ENCODE assay signal across 8 cellular contexts in genomic region chr12:120110550-120111501, GRCh38. TPM values are rescaled to one million over a fixed set of nuclear protein-coding genes. Genes with fewer than 3 reads are reported as not detected.
DNase-seq lines count a peak whose midpoint lies in the region; ATAC-seq, FAIRE-seq and TF ChIP-seq lines count a peak whose summit lies in the region.

No MANE protein-coding gene starts in this region.

- TF ChIP-seq POLR2A in H54 (IDR thresholded peaks at IDR 0.05; ENCODE audit: low read depth, low read length) = no peak

- H3K4me3 ChIP-seq in Panc1 (ENCODE audit: low read depth in 2 of 2, low read length in 2 of 2) = no peak overlapping the region

- H3K4me1 ChIP-seq in Panc1 (ENCODE audit: control insufficient read depth, insufficient read depth, low read length) = peaks cover 11% of the 10 kb centered on the region

- BruUV-seq in Panc1 (replicated peaks; lab: Mats Ljungman, UMichigan) = no TSS peak

- peaks cover 50% of the 10 kb centered on the region for H3K4me1 Mint-ChIP-seq in activated naive CD8-positive, alpha-beta T cell treated with anti-CD3 and anti-CD28 coated beads, Interleukin-2, amount 10 ng/mL, durations not matched to agents 7 days and 5 days

- H3K36me3 ChIP-seq in Panc1 (ENCODE audit: control insufficient read depth, insufficient read depth, low read length) = no peaks in the 10 kb centered on the region

- no peak for FAIRE-seq in H54 (lab: Jason Lieb, UNC)

- no peaks in the 10 kb centered on the region for H3K9me3 ChIP-seq in Panc1 (ENCODE audit: control insufficient read depth, insufficient read depth, low read depth, low read length)

- peaks cover 39% of the 10 kb centered on the region for H3K36me3 Mint-ChIP-seq in activated naive CD8-positive, alpha-beta T cell treated with anti-CD3 and anti-CD28 coated beads, Interleukin-2, amount 10 ng/mL, durations not matched to agents 7 days and 5 days

- no peaks in the 10 kb centered on the region for H3K9me3 Mint-ChIP-seq in activated naive CD8-positive, alpha-beta T cell treated with anti-CD3 and anti-CD28 coated beads, Interleukin-2, amount 10 ng/mL, durations not matched to agents 7 days and 5 days

- CTCF ChIA-PET in Panc1 (lab: Charles Lee) = no interaction called here

- H3K27ac ChIP-seq in Panc1 (ENCODE audit: low read length) = peak overlapping the region; percentile 18; the same call in 1 of the 2 replicates

- H3K27me3 ChIP-seq in Panc1 (ENCODE audit: control insufficient read depth, insufficient read depth, low read length) = no peaks in the 10 kb centered on the region

- POLR2A ChIA-PET in Panc1 (lab: Charles Lee) = interaction anchor here (0.8 kb wide), 1 partner anchor 8 kb away, joined by 3 read pairs; no protein-coding TSS in a partner anchor
- POLR2A ChIA-PET in activated naive CD8-positive, alpha-beta T cell treated with anti-CD3 and anti-CD28 coated beads, Interleukin-2, amount 10 ng/mL, durations not matched to agents 7 days and 5 days (lab: Charles Lee) = interaction anchor here (0.5 to 2.0 kb wide), 10 partner anchors 9 to 1979 kb away, joined by 3 to 26 read pairs (median 4); partner anchors contain the start of genes BICDL1, RNU4-1 and RPLP0

- intact Hi-C loops in Panc1 (cut with micrococcal nuclease; ENCODE audit: unreplicated experiment) = no loop called here

- TF ChIP-seq CTCF in GM13977 (IDR thresholded peaks at IDR 0.05; ENCODE audit: extremely low read depth, insufficient read depth, missing control alignments) (peak; percentile 18), Panc1 (IDR thresholded peaks at IDR 0.05) (no peak)

- peak; percentile 70 for ATAC-seq in HG02642 (IDR thresholded peaks at IDR 0.05; ENCODE audit: poor library complexity, unreplicated experiment)
- peak; percentile 68 for ATAC-seq in Panc1
- ATAC-seq in activated naive CD8-positive, alpha-beta T cell treated with anti-CD3 and anti-CD28 coated beads, Interleukin-2, amount 10 ng/mL, durations not matched to agents 7 days and 5 days (ENCODE audit: low read depth) = peak; percentile 90

- peak overlapping the region; percentile 81 for H3K4me3 Mint-ChIP-seq in activated naive CD8-positive, alpha-beta T cell treated with anti-CD3 and anti-CD28 coated beads, Interleukin-2, amount 10 ng/mL, durations not matched to agents 7 days and 5 days

- DNase-seq in GM13977 (ENCODE audit: low spot score) = peak; percentile 66
- DNase-seq in Panc1 (ENCODE audit: low read depth, low spot score) = no peak
- peak; percentile 68 for DNase-seq in activated naive CD8-positive, alpha-beta T cell treated with anti-CD3 and anti-CD28 coated beads, Interleukin-2, amount 10 ng/mL, durations not matched to agents 7 days and 5 days
- peak; percentile 72 for DNase-seq in mucosa of gallbladder (ENCODE audit: low spot score)
- no peak for DNase-seq in NCI-H1436 (lab: John Stamatoyannopoulos, UW)
- DNase-seq in H54 (ENCODE audit: insufficient read length, low spot score) = no peak
- no peak for DNase-seq in hepatic stellate cell (ENCODE audit: low spot score)

- in situ Hi-C loops in GM13977 (cut with MboI; ENCODE audit: low pct_unique_long_range_greater_than_20kb, low sequenced_read_pairs, unreplicated experiment) = no loop called here
- in situ Hi-C loops in Panc1 (cut with HindIII; ENCODE audit: low pct_unique_long_range_greater_than_20kb, low sequenced_read_pairs) = no loop called here

- peak overlapping the region; percentile 74 for H3K27ac Mint-ChIP-seq in activated naive CD8-positive, alpha-beta T cell treated with anti-CD3 and anti-CD28 coated beads, Interleukin-2, amount 10 ng/mL, durations not matched to agents 7 days and 5 days

- H3K27me3 Mint-ChIP-seq in activated naive CD8-positive, alpha-beta T cell treated with anti-CD3 and anti-CD28 coated beads, Interleukin-2, amount 10 ng/mL, durations not matched to agents 7 days and 5 days = no peaks in the 10 kb centered on the region

RNA-seq across cellular contexts. Expression of gene RAB35, which starts 5.7 kb away (rescaled TPM):
- total RNA-seq in Panc1 (2021; ENCODE audit: unreplicated experiment) = 62.0 TPM
- 90.8 TPM for polyA plus RNA-seq in Panc1 (2012; ENCODE audit: insufficient read length)
- total RNA-seq in activated naive CD8-positive, alpha-beta T cell treated with anti-CD3 and anti-CD28 coated beads, Interleukin-2, amount 10 ng/mL, durations not matched to agents 7 days and 5 days = 10 to 100 TPM; 57.1 to 60.2 TPM
- 53.1 TPM for total RNA-seq in mucosa of gallbladder

Comparison
In these comparisons a context has a peak if more than half of its experiments do, and no peak if none do; other contexts are left out.
1. DNase-seq: peak in GM13977 (single experiment), activated naive CD8-positive, alpha-beta T cell treated with anti-CD3 and anti-CD28 coated beads, Interleukin-2, amount 10 ng/mL, durations not matched to agents 7 days and 5 days (single experiment) and mucosa of gallbladder (single experiment); none in Panc1 (single experiment), NCI-H1436 (single experiment), H54 (single experiment) and hepatic stellate cell (single experiment).
2. Peak in every context shown above with its lines, with median percentiles within 50 percentile points of each other: ATAC-seq.